10 cellular contexts compared by ENCODE assay signal in genomic region chr9:75893096-75893495, GRCh38. TPM values are rescaled to one million over a fixed set of nuclear protein-coding genes. Genes with fewer than 3 reads are reported as not detected.
DNase-seq lines count a peak whose midpoint lies in the region; ATAC-seq and TF ChIP-seq lines count a peak whose summit lies in the region.
"Had no signal": no experiment of that assay in that cellular context is flagged by ENCODE, and none has a peak within 500 bp of the region (broad histone marks: within the 10 kb centered on the region; RNA-seq: fewer than 3 reads in every experiment).

No MANE protein-coding gene starts in this region.

- H3K4me1 Mint-ChIP-seq in stimulated activated naive CD8-positive, alpha-beta T cell treated with anti-CD3 and anti-CD28 coated beads, Interleukin-15, Interleukin-2, amounts not matched to agents 100 ng/mL and 50 ng/mL, for 24 hours (ENCODE audit: low read depth): peaks cover 49% of the 10 kb centered on the region
- peaks cover 47 to 76% (median 63%) of the 10 kb centered on the region in 4 donors for H3K4me1 Mint-ChIP-seq in naive thymus-derived CD8-positive, alpha-beta T cell

- POLR2A ChIA-PET in naive thymus-derived CD8-positive, alpha-beta T cell (lab: Charles Lee): interaction anchor here (1.8 kb wide), 1 partner anchor 130 kb away, joined by 6 read pairs; no protein-coding TSS in a partner anchor

- no peak overlapping the region for H3K27ac Mint-ChIP-seq in stimulated activated naive CD8-positive, alpha-beta T cell treated with anti-CD3 and anti-CD28 coated beads, Interleukin-15, Interleukin-2, amounts not matched to agents 100 ng/mL and 50 ng/mL, for 24 hours
- H3K27ac Mint-ChIP-seq in naive thymus-derived CD8-positive, alpha-beta T cell: peak overlapping the region in 1 of 10 donors; percentile 17

- ATAC-seq in stimulated activated naive CD8-positive, alpha-beta T cell treated with anti-CD3 and anti-CD28 coated beads, Interleukin-15, Interleukin-2, amounts not matched to agents 100 U/mL and 50 U/mL, for 24 hours: no peak
- ATAC-seq in naive thymus-derived CD8-positive, alpha-beta T cell: no peak
- no peak for ATAC-seq in HG03095 (IDR thresholded peaks at IDR 0.05; ENCODE audit: unreplicated experiment)

- peak overlapping the region; percentile 90 for H3K4me3 Mint-ChIP-seq in stimulated activated naive CD8-positive, alpha-beta T cell treated with anti-CD3 and anti-CD28 coated beads, Interleukin-15, Interleukin-2, amounts not matched to agents 100 ng/mL and 50 ng/mL, for 24 hours
- peak overlapping the region; percentile 90 to 98 (median 96) for H3K4me3 Mint-ChIP-seq in naive thymus-derived CD8-positive, alpha-beta T cell

- H3K36me3 Mint-ChIP-seq in stimulated activated naive CD8-positive, alpha-beta T cell treated with anti-CD3 and anti-CD28 coated beads, Interleukin-15, Interleukin-2, amounts not matched to agents 100 ng/mL and 50 ng/mL, for 24 hours (ENCODE audit: low read depth): no peaks in the 10 kb centered on the region
- no peaks in the 10 kb centered on the region for H3K36me3 Mint-ChIP-seq in naive thymus-derived CD8-positive, alpha-beta T cell

- H3K9me3 Mint-ChIP-seq in stimulated activated naive CD8-positive, alpha-beta T cell treated with anti-CD3 and anti-CD28 coated beads, Interleukin-15, Interleukin-2, amounts not matched to agents 100 ng/mL and 50 ng/mL, for 24 hours: no peaks in the 10 kb centered on the region
- H3K9me3 Mint-ChIP-seq in naive thymus-derived CD8-positive, alpha-beta T cell: no peaks in the 10 kb centered on the region

- TF ChIP-seq CTCF in dorsolateral prefrontal cortex (IDR thresholded peaks at IDR 0.05 in 54 of 56, conservative IDR thresholded peaks at IDR 0.05 in 2 of 56; ENCODE audit: low read depth in 1 of 56, partially characterized antibody in 56 of 56): no peak

- no peak for DNase-seq in stimulated activated naive CD8-positive, alpha-beta T cell treated with anti-CD3 and anti-CD28 coated beads, Interleukin-15, Interleukin-2, amounts not matched to agents 100 U/mL and 50 U/mL, for 24 hours
- DNase-seq in dorsolateral prefrontal cortex (no peak), cerebellum (ENCODE audit: low spot score) (no peak), occipital lobe (lab: John Stamatoyannopoulos, UW) (no peak)
- DNase-seq in naive thymus-derived CD8-positive, alpha-beta T cell: no peak
- no peak for DNase-seq in stimulated activated naive CD4-positive, alpha-beta T cell (lab: John Stamatoyannopoulos, UW)
- DNase-seq: GOT3, NCI-H226 had no signal

- peaks cover 0 to 2% (median 0%) of the 10 kb centered on the region in 45 donors for H3K27me3 ChIP-seq in dorsolateral prefrontal cortex

- peak overlapping the region in 28 of 59 donors; percentile 11 to 93 (median 46) for H3K27ac ChIP-seq in dorsolateral prefrontal cortex

- H3K4me3 ChIP-seq in dorsolateral prefrontal cortex: peak overlapping the region in 54 of 59 donors; percentile 46 to 89 (median 82)

- H3K27me3 Mint-ChIP-seq in stimulated activated naive CD8-positive, alpha-beta T cell treated with anti-CD3 and anti-CD28 coated beads, Interleukin-15, Interleukin-2, amounts not matched to agents 100 ng/mL and 50 ng/mL, for 24 hours: peaks cover 8% of the 10 kb centered on the region
- peaks cover 0 to 19% (median 0%) of the 10 kb centered on the region in 5 donors for H3K27me3 Mint-ChIP-seq in naive thymus-derived CD8-positive, alpha-beta T cell

- intact Hi-C loops in dorsolateral prefrontal cortex (cut with DNase I): loop anchor here (5.0 to 10.0 kb wide), 2 partner anchors 412 to 499 kb away; partner anchors contain the start of gene RFK (in 1 of the 2)

RNA-seq across cellular contexts. Expression of gene PCSK5, which starts 2.6 kb away (rescaled TPM):
- 10 to 100 TPM in 60 of 120 experiments, 1 to 10 TPM in 60; 4.3 to 23.1 (median 10.0) TPM for total RNA-seq in dorsolateral prefrontal cortex
- 10 to 100 TPM; 19.9 to 22.8 TPM for total RNA-seq in naive thymus-derived CD8-positive, alpha-beta T cell
- polyA plus RNA-seq in naive thymus-derived CD8-positive, alpha-beta T cell: 10 to 100 TPM in 2 of 3 donors, 1 to 10 TPM in 1; 6.5 to 14.7 (median 13.1) TPM
- total RNA-seq in cerebellum: 31.7 TPM
- total RNA-seq in occipital lobe: 16.5 TPM
